ENCODE assay signal across 12 cellular contexts in the genomic region with DNA sequence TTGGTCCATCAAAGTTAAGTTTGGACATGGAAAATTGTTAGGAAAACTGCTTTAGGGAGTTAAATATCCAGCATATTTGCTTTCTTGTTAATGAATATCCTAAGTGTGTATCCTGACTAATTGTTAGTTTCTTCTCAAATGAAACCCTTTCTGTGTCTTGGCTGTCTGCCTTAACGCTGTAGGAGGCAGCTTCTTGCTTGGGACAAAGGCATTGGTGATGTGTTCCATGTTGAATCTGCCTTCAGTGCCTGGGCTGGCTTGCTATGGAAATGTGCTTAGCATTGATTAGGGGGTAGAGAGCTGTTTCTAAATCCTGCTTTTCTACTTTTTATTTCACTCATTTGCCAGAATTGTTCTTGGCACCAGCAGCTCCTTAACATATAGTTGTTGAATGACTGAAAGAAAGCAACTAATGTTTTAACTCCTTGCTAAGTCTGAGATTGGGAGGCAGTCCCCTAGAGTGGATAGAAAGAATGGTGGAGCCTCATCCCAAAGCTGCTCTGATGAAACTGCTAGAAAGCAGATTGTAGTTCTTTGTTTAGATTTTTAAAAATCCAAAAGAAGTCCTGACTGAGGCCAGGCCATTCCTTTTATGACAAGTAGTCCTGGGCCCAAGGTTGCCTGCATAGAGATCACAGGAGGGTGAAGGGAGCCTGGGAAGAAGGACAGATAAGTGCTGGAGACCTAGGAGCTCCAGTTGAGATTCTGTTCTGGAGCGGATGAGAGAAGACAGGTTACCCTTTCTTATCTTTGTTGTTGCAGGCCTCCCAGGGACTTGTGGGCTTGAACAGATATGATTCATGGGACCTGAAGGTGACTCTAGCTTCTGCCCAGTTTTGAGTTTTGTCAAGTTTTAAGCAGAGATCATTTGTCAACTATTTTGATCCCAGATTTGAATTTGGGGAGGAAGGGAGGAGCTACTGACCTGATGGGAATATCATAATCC. TPM values are rescaled to one million over a fixed set of nuclear protein-coding genes. Genes with fewer than 3 reads are reported as not detected.
DNase-seq lines count a peak whose midpoint lies in the region; ATAC-seq, FAIRE-seq and TF ChIP-seq lines count a peak whose summit lies in the region.
"Had no signal": no experiment of that assay in that cellular context is flagged by ENCODE, and none has a peak within 500 bp of the region (broad histone marks: within the 10 kb centered on the region; RNA-seq: fewer than 3 reads in every experiment).

No MANE protein-coding gene starts in this region.

- H3K9ac ChIP-seq in liver (ENCODE audit: low read depth in 1 of 2, low read length in 2 of 2): no peak overlapping the region
- no peak overlapping the region for H3K9ac ChIP-seq in HepG2 (ENCODE audit: insufficient read depth, low read depth, low read length)

- TF ChIP-seq EP300 in HepG2 (IDR thresholded peaks at IDR 0.05; ENCODE audit: low read depth in 2 of 2, low read length in 2 of 2): no peak
- TF ChIP-seq EP300 in HepG2 (CRISPR knock-in tag; IDR thresholded peaks at IDR 0.05; ENCODE audit: borderline replicate concordance): no peak

- H3K4me2 ChIP-seq in HepG2 (ENCODE audit: low read depth, low read length): no peak overlapping the region

- peak overlapping the region; percentile 86 for H3K27ac Mint-ChIP-seq in activated T-helper 1 cell treated with anti-CD3 and anti-CD28 coated beads, Interleukin-12 subunit alpha, Interleukin-12 subunit beta, Interleukin-2, Interleukin-4 antibody, amounts not matched to agents 30 ng/mL and 10 ng/mL and 1 ng/mL, durations not matched to agents 14 hours and 24 hours and 36 hours

- 72% methylated on average over 2 of the region's 2 CpGs for WGBS in liver
- 100% methylated on average over 2 of the region's 2 CpGs for WGBS in HepG2 (ENCODE audit: low lambda C conversion rate)
- WGBS in thyroid gland, 2 donors: 92 to 96% methylated on average over 2 of the region's 2 CpGs

- no peak for FAIRE-seq in HepG2 (lab: Jason Lieb, UNC)
- FAIRE-seq: kidney had no signal

- no peaks in the 10 kb centered on the region for H4K20me1 ChIP-seq in HepG2 (ENCODE audit: insufficient read depth, low read length)

- H3K27me3 ChIP-seq in liver (ENCODE audit: control insufficient read depth in 4 of 4, insufficient read depth in 4 of 4, low read length in 3 of 4) (no peaks in the 10 kb centered on the region), HepG2 (ENCODE audit: control insufficient read depth in 1 of 2, insufficient read depth in 2 of 2, low read length in 2 of 2) (no peaks in the 10 kb centered on the region), thyroid gland (no peaks in the 10 kb centered on the region)

- no peak for ATAC-seq in HepG2

- H3K4me1 ChIP-seq in liver (ENCODE audit: control insufficient read depth in 4 of 4, insufficient read depth in 4 of 4, low read length in 3 of 4) (peaks cover 4 to 23% (median 13%) of the 10 kb centered on the region in 4 donors), HepG2 (ENCODE audit: insufficient read depth, low read length) (no peaks in the 10 kb centered on the region), thyroid gland (peaks cover 43% of the 10 kb centered on the region in 2 donors)

- H3K9me3 Mint-ChIP-seq in activated T-helper 1 cell treated with anti-CD3 and anti-CD28 coated beads, Interleukin-12 subunit alpha, Interleukin-12 subunit beta, Interleukin-2, Interleukin-4 antibody, amounts not matched to agents 30 ng/mL and 10 ng/mL and 1 ng/mL, durations not matched to agents 14 hours and 24 hours and 36 hours: no peaks in the 10 kb centered on the region

- peaks cover 89% of the 10 kb centered on the region for H3K4me1 Mint-ChIP-seq in activated T-helper 1 cell treated with anti-CD3 and anti-CD28 coated beads, Interleukin-12 subunit alpha, Interleukin-12 subunit beta, Interleukin-2, Interleukin-4 antibody, amounts not matched to agents 30 ng/mL and 10 ng/mL and 1 ng/mL, durations not matched to agents 14 hours and 24 hours and 36 hours (ENCODE audit: low read depth)

- no peaks in the 10 kb centered on the region for H3K27me3 Mint-ChIP-seq in activated T-helper 1 cell treated with anti-CD3 and anti-CD28 coated beads, Interleukin-12 subunit alpha, Interleukin-12 subunit beta, Interleukin-2, Interleukin-4 antibody, amounts not matched to agents 30 ng/mL and 10 ng/mL and 1 ng/mL, durations not matched to agents 14 hours and 24 hours and 36 hours (ENCODE audit: insufficient read depth)

- in situ Hi-C loops in HepG2 (cut with HindIII; ENCODE audit: extremely low pct_ligation_motif_present, low pct_unique_long_range_greater_than_20kb): no loop called here

- peaks cover 57% of the 10 kb centered on the region for H3K36me3 Mint-ChIP-seq in activated T-helper 1 cell treated with anti-CD3 and anti-CD28 coated beads, Interleukin-12 subunit alpha, Interleukin-12 subunit beta, Interleukin-2, Interleukin-4 antibody, amounts not matched to agents 30 ng/mL and 10 ng/mL and 1 ng/mL, durations not matched to agents 14 hours and 24 hours and 36 hours (ENCODE audit: low read depth)

- peak overlapping the region; percentile 60 for H3K4me3 Mint-ChIP-seq in activated T-helper 1 cell treated with anti-CD3 and anti-CD28 coated beads, Interleukin-12 subunit alpha, Interleukin-12 subunit beta, Interleukin-2, Interleukin-4 antibody, amounts not matched to agents 30 ng/mL and 10 ng/mL and 1 ng/mL, durations not matched to agents 14 hours and 24 hours and 36 hours

- H2AFZ ChIP-seq in HepG2 (ENCODE audit: low read length): no peak overlapping the region

- H3K36me3 ChIP-seq in liver (ENCODE audit: control insufficient read depth in 4 of 4, insufficient read depth in 3 of 4, low read depth in 1 of 4, low read length in 3 of 4): peaks cover 0 to 7% (median 2%) of the 10 kb centered on the region in 4 donors
- H3K36me3 ChIP-seq in HepG2 (replicated peaks in 1 of 2; ENCODE audit: control insufficient read depth in 1 of 2, insufficient read depth in 2 of 2, low read length in 2 of 2): peaks cover 12 to 62% of the 10 kb centered on the region in 2 experiments
- no peaks in the 10 kb centered on the region for H3K36me3 ChIP-seq in thyroid gland

- POLR2A ChIA-PET in HepG2 (lab: Yijun Ruan, JAX): no interaction called here

- H3K4me3 ChIP-seq in liver (ENCODE audit: low read depth in 1 of 3, low read length in 3 of 3) (no peak overlapping the region), HepG2 (replicated peaks in 1 of 3; ENCODE audit: insufficient read depth in 1 of 3, low read depth in 2 of 3, low read length in 3 of 3) (no peak overlapping the region), thyroid gland (replicated peaks in 1 of 3) (no peak overlapping the region)

- TF ChIP-seq RAD21 in liver (IDR thresholded peaks at IDR 0.05): no peak
- TF ChIP-seq RAD21 in HepG2 (CRISPR knock-in tag; IDR thresholded peaks at IDR 0.05): no peak

- peaks cover 2% of the 10 kb centered on the region for H3K79me2 ChIP-seq in HepG2 (ENCODE audit: insufficient read depth, low read length)

- H3K9me3 ChIP-seq in liver (ENCODE audit: control insufficient read depth in 4 of 4, low read length in 3 of 4): no peaks in the 10 kb centered on the region
- H3K9me3 ChIP-seq in HepG2 (ENCODE audit: low read length): no peaks in the 10 kb centered on the region
- no peaks in the 10 kb centered on the region for H3K9me3 ChIP-seq in thyroid gland

- no peak for DNase-seq in HepG2 (ENCODE audit: low spot score)
- no peak for DNase-seq in activated T-helper 1 cell treated with anti-CD3 and anti-CD28 coated beads, Interleukin-12 subunit alpha, Interleukin-12 subunit beta, Interleukin-2, Interleukin-4 antibody, amounts not matched to agents 30 ng/mL and 10 ng/mL and 1 ng/mL, durations not matched to agents 14 hours and 24 hours and 36 hours (ENCODE audit: low spot score)
- peak; percentile 13 for DNase-seq in kidney glomerular epithelial cell (lab: John Stamatoyannopoulos, UW)
- no peak for DNase-seq in thyroid gland
- DNase-seq in amniotic stem cell (lab: John Stamatoyannopoulos, UW): no peak
- no peak for DNase-seq in NCI-H146 (lab: John Stamatoyannopoulos, UW)
- DNase-seq in SKM-1 (lab: John Stamatoyannopoulos, UW; ENCODE audit: unreplicated experiment): no peak
- DNase-seq: activated CD4-positive, alpha-beta T cell treated with anti-CD3 and anti-CD28 coated beads for 1 hour; kidney; NCI-H2171 treated with DMSO at 0.1 percent for 48 hours; retina had no signal

- H3K27ac ChIP-seq in liver (ENCODE audit: low read depth in 1 of 2, low read length in 2 of 2) (peak overlapping the region; percentile 57 to 61), HepG2 (ENCODE audit: extremely low read length, insufficient read depth, low read length) (no peak overlapping the region), thyroid gland (peak overlapping the region; percentile 4 to 91 (median 79))

- TF ChIP-seq CTCF in liver (IDR thresholded peaks at IDR 0.05; ENCODE audit: low read depth, low read length, missing input control) (no peak), HepG2 (CRISPR knock-in tag; IDR thresholded peaks at IDR 0.05) (no peak), thyroid gland (IDR thresholded peaks at IDR 0.05) (no peak)

- CTCF ChIA-PET in HepG2 (lab: Yijun Ruan, JAX; ENCODE audit: low intra/inter-chr PET ratio, low total read pairs): interaction anchor here (0.6 kb wide), 1 partner anchor 239 kb away, joined by 3 read pairs; no protein-coding TSS in a partner anchor

- TF ChIP-seq POLR2A in HepG2 (IDR thresholded peaks at IDR 0.05; ENCODE audit: insufficient read depth in 1 of 2, low read depth in 2 of 2, low read length in 2 of 2) (no peak), thyroid gland (IDR thresholded peaks at IDR 0.05) (no peak)

- no TSS peak for BruUV-seq in HepG2 (replicated peaks; lab: Mats Ljungman, UMichigan)

- intact Hi-C loops in HepG2 (cut with micrococcal nuclease; ENCODE audit: unreplicated experiment) (no loop called here), thyroid gland (cut with DNase I) (no loop called here)
- intact Hi-C loops in activated T-helper 1 cell treated with anti-CD3 and anti-CD28 coated beads, Interleukin-12 subunit alpha, Interleukin-12 subunit beta, Interleukin-2, Interleukin-4 antibody, amounts not matched to agents 30 ng/mL and 10 ng/mL and 1 ng/mL, durations not matched to agents 14 hours and 24 hours and 36 hours (cut with micrococcal nuclease): loop anchor here (2.0 to 10.0 kb wide), 2 partner anchors 14 to 720 kb away; no protein-coding TSS in a partner anchor

RNA-seq across cellular contexts. Expression of a gene that starts 39.3 kb away (rescaled TPM):
- total RNA-seq in liver (10 to 100 TPM in 1 of 2 donors, 1 to 10 TPM in 1; 9.3 to 24.6 TPM), HepG2 (2016; rRNA removed; fragmentation: Illumina TruSeq; extraction: Trizol) (18.8 and 25.2 TPM in 2 replicates), thyroid gland (10 to 100 TPM; 22.3 to 34.0 (median 27.4) TPM)
- polyA plus RNA-seq in liver (10 to 100 TPM; 12.6 to 15.6 TPM), HepG2 (2011; rRNA removed) (8.8 and 9.9 TPM in 2 replicates)
- total RNA-seq in HepG2 (2016; cell fraction: cytosol; rRNA removed; fragmentation: Illumina TruSeq; extraction: Trizol; ENCODE audit: low read depth): 25.2 and 28.2 TPM in 2 replicates
- total RNA-seq in HepG2 (2016; cell fraction: insoluble cytoplasmic fraction; rRNA removed; fragmentation: Illumina TruSeq; extraction: Trizol): 19.7 and 23.1 TPM in 2 replicates
- total RNA-seq in HepG2 (2016; cell fraction: membrane; rRNA removed; fragmentation: Illumina TruSeq; extraction: Trizol): 13.5 and 18.2 TPM in 2 replicates
- total RNA-seq in HepG2 (2016; cell fraction: nucleus; rRNA removed; fragmentation: Illumina TruSeq; extraction: Trizol): 38.3 and 44.7 TPM in 2 replicates
- 6.6 and 8.2 TPM in 2 replicates for polyA plus RNA-seq in HepG2 (2011; cell fraction: cytosol; rRNA removed)
- polyA plus RNA-seq in HepG2 (2011; cell fraction: nucleus; rRNA removed): 10.2 and 12.1 TPM in 2 replicates
- 7.0 and 7.7 TPM in 2 replicates for polyA plus RNA-seq in HepG2 (2012)
- polyA plus RNA-seq in HepG2 (2016; cell fraction: cytosol; fragmentation: Illumina TruSeq; extraction: Trizol; ENCODE audit: low read depth): 1.7 and 3.2 TPM in 2 replicates
- polyA plus RNA-seq in HepG2 (2016; cell fraction: insoluble cytoplasmic fraction; fragmentation: Illumina TruSeq; extraction: Trizol; ENCODE audit: low read depth): 19.0 and 22.1 TPM in 2 replicates
- 4.3 and 6.7 TPM in 2 replicates for polyA plus RNA-seq in HepG2 (2016; cell fraction: membrane; fragmentation: Illumina TruSeq; extraction: Trizol; ENCODE audit: low read depth)
- 12.2 and 14.2 TPM in 2 replicates for polyA plus RNA-seq in HepG2 (2016; cell fraction: nucleus; fragmentation: Illumina TruSeq; extraction: Trizol; ENCODE audit: insufficient read depth, low read depth)
- 24.6 and 49.5 TPM in 2 replicates for polyA minus RNA-seq in HepG2 (2011; rRNA and poly(A)+ RNA removed; ENCODE audit: low replicate concordance)
- 5.4 and 6.4 TPM in 2 replicates for polyA minus RNA-seq in HepG2 (2011; cell fraction: cytosol; rRNA and poly(A)+ RNA removed)
- 64.5 and 66.2 TPM in 2 replicates for polyA minus RNA-seq in HepG2 (2011; cell fraction: nucleus; rRNA and poly(A)+ RNA removed)
- 29.5 and 31.1 TPM in 2 replicates for total RNA-seq in activated T-helper 1 cell treated with anti-CD3 and anti-CD28 coated beads, Interleukin-12 subunit alpha, Interleukin-12 subunit beta, Interleukin-2, Interleukin-4 antibody, amounts not matched to agents 30 ng/mL and 10 ng/mL and 1 ng/mL, durations not matched to agents 14 hours and 24 hours and 36 hours

RNA-seq across cellular contexts. Expression of a gene that starts 39.6 kb away (rescaled TPM):
- total RNA-seq in liver: 10 to 100 TPM in 1 of 2 donors, 1 to 10 TPM in 1; 7.8 to 12.0 TPM
- polyA plus RNA-seq in liver: 10 to 100 TPM; 11.1 to 19.1 TPM
- 21.6 and 40.0 TPM in 2 replicates for total RNA-seq in HepG2 (2016; rRNA removed; fragmentation: Illumina TruSeq; extraction: Trizol)
- 14.7 and 18.5 TPM in 2 replicates for total RNA-seq in HepG2 (2016; cell fraction: cytosol; rRNA removed; fragmentation: Illumina TruSeq; extraction: Trizol; ENCODE audit: low read depth)
- 21.8 and 34.1 TPM in 2 replicates for total RNA-seq in HepG2 (2016; cell fraction: insoluble cytoplasmic fraction; rRNA removed; fragmentation: Illumina TruSeq; extraction: Trizol)
- 37.4 and 40.6 TPM in 2 replicates for total RNA-seq in HepG2 (2016; cell fraction: membrane; rRNA removed; fragmentation: Illumina TruSeq; extraction: Trizol)
- total RNA-seq in HepG2 (2016; cell fraction: nucleus; rRNA removed; fragmentation: Illumina TruSeq; extraction: Trizol): 10.6 and 11.0 TPM in 2 replicates
- 15.6 and 18.3 TPM in 2 replicates for polyA plus RNA-seq in HepG2 (2011; rRNA removed)
- 6.7 and 10.0 TPM in 2 replicates for polyA plus RNA-seq in HepG2 (2011; cell fraction: cytosol; rRNA removed)
- polyA plus RNA-seq in HepG2 (2011; cell fraction: nucleus; rRNA removed): 2.0 and 3.6 TPM in 2 replicates
- polyA plus RNA-seq in HepG2 (2012): 23.4 and 26.6 TPM in 2 replicates
- polyA plus RNA-seq in HepG2 (2016; cell fraction: cytosol; fragmentation: Illumina TruSeq; extraction: Trizol; ENCODE audit: low read depth): 53.4 and 78.8 TPM in 2 replicates
- 73.2 and 81.4 TPM in 2 replicates for polyA plus RNA-seq in HepG2 (2016; cell fraction: insoluble cytoplasmic fraction; fragmentation: Illumina TruSeq; extraction: Trizol; ENCODE audit: low read depth)
- 73.1 and 94.3 TPM in 2 replicates for polyA plus RNA-seq in HepG2 (2016; cell fraction: membrane; fragmentation: Illumina TruSeq; extraction: Trizol; ENCODE audit: low read depth)
- polyA plus RNA-seq in HepG2 (2016; cell fraction: nucleus; fragmentation: Illumina TruSeq; extraction: Trizol; ENCODE audit: insufficient read depth, low read depth): 30.4 and 35.4 TPM in 2 replicates
- 5.6 and 6.9 TPM in 2 replicates for polyA minus RNA-seq in HepG2 (2011; rRNA and poly(A)+ RNA removed; ENCODE audit: low replicate concordance)
- polyA minus RNA-seq in HepG2 (2011; cell fraction: cytosol; rRNA and poly(A)+ RNA removed): 6.9 and 8.9 TPM in 2 replicates
- polyA minus RNA-seq in HepG2 (2011; cell fraction: nucleus; rRNA and poly(A)+ RNA removed): 6.0 and 7.2 TPM in 2 replicates
- total RNA-seq in activated T-helper 1 cell treated with anti-CD3 and anti-CD28 coated beads, Interleukin-12 subunit alpha, Interleukin-12 subunit beta, Interleukin-2, Interleukin-4 antibody, amounts not matched to agents 30 ng/mL and 10 ng/mL and 1 ng/mL, durations not matched to agents 14 hours and 24 hours and 36 hours: 28.1 and 36.6 TPM in 2 replicates
- total RNA-seq in thyroid gland: 10 to 100 TPM; 18.4 to 27.1 (median 19.6) TPM
